In genomic region chr6:12060780-12061619, GRCh38 we compare ENCODE assay signal across 8 cellular contexts. TPM values are rescaled to one million over a fixed set of nuclear protein-coding genes. Genes with fewer than 3 reads are reported as not detected.
A peak's percentile ranks its signal among the peaks of the same experiment; 100 is the strongest.
DNase-seq lines count a peak whose midpoint lies in the region; ATAC-seq, FAIRE-seq and TF ChIP-seq lines count a peak whose summit lies in the region.

No MANE protein-coding gene starts in this region.

- no peak for TF ChIP-seq CTCF in HepG2 (CRISPR knock-in tag; IDR thresholded peaks at IDR 0.05)

- no peaks in the 10 kb centered on the region for H3K27me3 Mint-ChIP-seq in central memory CD8-positive, alpha-beta T cell

- H3K4me3 Mint-ChIP-seq in central memory CD8-positive, alpha-beta T cell, result peak overlapping the region; percentile 63

- no peaks in the 10 kb centered on the region for H3K9me3 Mint-ChIP-seq in central memory CD8-positive, alpha-beta T cell

- H3K27me3 ChIP-seq in BLaER1 treated with 17β-estradiol and CSF1 and Interleukin-3, amounts not matched to agents 10 nM and 100 nM, result no peaks in the 10 kb centered on the region
- no peaks in the 10 kb centered on the region for H3K27me3 ChIP-seq in HepG2 (ENCODE audit: control insufficient read depth in 1 of 2, insufficient read depth in 2 of 2, low read length in 2 of 2)

- TF ChIP-seq POLR2A in HepG2 (IDR thresholded peaks at IDR 0.05; ENCODE audit: insufficient read depth in 1 of 2, low read depth in 2 of 2, low read length in 2 of 2), result no peak

- no peaks in the 10 kb centered on the region for H3K79me2 ChIP-seq in HepG2 (ENCODE audit: insufficient read depth, low read length)

- ATAC-seq in GM21447 (IDR thresholded peaks at IDR 0.05; ENCODE audit: unreplicated experiment), result peak; percentile 72
- peak; percentile 93 for ATAC-seq in central memory CD8-positive, alpha-beta T cell (replicated peaks; ENCODE audit: extremely low read depth, poor library complexity, severe bottlenecking)
- ATAC-seq in HepG2, result no peak

- in situ Hi-C loops in HepG2 (cut with HindIII; ENCODE audit: extremely low pct_ligation_motif_present, low pct_unique_long_range_greater_than_20kb), result no loop called here

- H3K36me3 ChIP-seq in BLaER1 treated with 17β-estradiol and CSF1 and Interleukin-3, amounts not matched to agents 10 nM and 100 nM, result peaks cover 0 to 20% (median 0%) of the 10 kb centered on the region in 11 experiments; a peak in 4 of 22 replicates
- no peaks in the 10 kb centered on the region for H3K36me3 ChIP-seq in HepG2 (replicated peaks in 1 of 2; ENCODE audit: control insufficient read depth in 1 of 2, insufficient read depth in 2 of 2, low read length in 2 of 2)

- H2AFZ ChIP-seq in HepG2 (ENCODE audit: low read length), result no peak overlapping the region

- intact Hi-C loops in HepG2 (cut with micrococcal nuclease; ENCODE audit: unreplicated experiment), result no loop called here

- H3K4me2 ChIP-seq in BLaER1 treated with 17β-estradiol and CSF1 and Interleukin-3, amounts not matched to agents 10 nM and 100 nM, result peak overlapping the region in 7 of 11 experiments; percentile 29 to 66 (median 43); a peak in 12 of 22 replicates
- H3K4me2 ChIP-seq in HepG2 (ENCODE audit: low read depth, low read length), result no peak overlapping the region

- H3K4me1 Mint-ChIP-seq in central memory CD8-positive, alpha-beta T cell, result peaks cover 51% of the 10 kb centered on the region

- TF ChIP-seq EP300 in HepG2 (IDR thresholded peaks at IDR 0.05; ENCODE audit: low read depth in 2 of 2, low read length in 2 of 2) (no peak), HepG2 (CRISPR knock-in tag; IDR thresholded peaks at IDR 0.05; ENCODE audit: borderline replicate concordance) (no peak)

- peaks cover 0 to 17% (median 4%) of the 10 kb centered on the region in 11 experiments; a peak in 5 of 22 replicates for H4K20me1 ChIP-seq in BLaER1 treated with 17β-estradiol and CSF1 and Interleukin-3, amounts not matched to agents 10 nM and 100 nM
- peaks cover 2% of the 10 kb centered on the region; the same call in 1 of the 2 replicates for H4K20me1 ChIP-seq in HepG2 (ENCODE audit: insufficient read depth, low read length)

- H3K4me1 ChIP-seq in BLaER1 treated with 17β-estradiol and CSF1 and Interleukin-3, amounts not matched to agents 10 nM and 100 nM, result peaks cover 0 to 52% (median 8%) of the 10 kb centered on the region in 10 experiments; a peak in 13 of 20 replicates
- H3K4me1 ChIP-seq in HepG2 (ENCODE audit: insufficient read depth, low read length), result no peaks in the 10 kb centered on the region

- peaks cover 0 to 7% (median 0%) of the 10 kb centered on the region in 11 experiments; a peak in 2 of 22 replicates for H3K9me3 ChIP-seq in BLaER1 treated with 17β-estradiol and CSF1 and Interleukin-3, amounts not matched to agents 10 nM and 100 nM (replicated peaks in 1 of 11)
- no peaks in the 10 kb centered on the region for H3K9me3 ChIP-seq in HepG2 (ENCODE audit: low read length)

- 98% methylated on average over 15 of the region's 15 CpGs for WGBS in HepG2 (ENCODE audit: low lambda C conversion rate)

- H3K36me3 Mint-ChIP-seq in central memory CD8-positive, alpha-beta T cell (ENCODE audit: insufficient read depth), result peaks cover 8% of the 10 kb centered on the region

- BruUV-seq in HepG2 (replicated peaks; lab: Mats Ljungman, UMichigan), result no TSS peak

- FAIRE-seq in HepG2 (lab: Jason Lieb, UNC), result no peak

- peak; percentile 95 to 97 for DNase-seq in Kasumi-1 (lab: John Stamatoyannopoulos, UW)
- peak; percentile 68 for DNase-seq in activated CD4-positive, CD25-positive, alpha-beta regulatory T cell treated with anti-CD3 and anti-CD28 coated beads, Interleukin-2, amount 50 U/mL, for 72 hours
- peak; percentile 51 to 66 for DNase-seq in central memory CD8-positive, alpha-beta T cell (ENCODE audit: low spot score in 2 of 2)
- DNase-seq in HepG2 (ENCODE audit: low spot score), result no peak
- DNase-seq in stimulated activated CD8-positive, alpha-beta memory T cell treated with anti-CD3 and anti-CD28 coated beads, Interleukin-12 subunit alpha, Interleukin-12 subunit beta, amount 100 ng/mL, for 24 hours (ENCODE audit: extremely low read depth), result peak; percentile 25
- no peak for DNase-seq in NCI-H345 treated with DMSO at 0.1 percent for 48 hours (lab: John Stamatoyannopoulos, UW; ENCODE audit: unreplicated experiment)

- peak overlapping the region; percentile 83 for H3K27ac Mint-ChIP-seq in central memory CD8-positive, alpha-beta T cell (ENCODE audit: low read depth)

- no peak overlapping the region for H3K9ac ChIP-seq in BLaER1 treated with 17β-estradiol and CSF1 and Interleukin-3, amounts not matched to agents 10 nM and 100 nM
- H3K9ac ChIP-seq in HepG2 (ENCODE audit: insufficient read depth, low read depth, low read length), result no peak overlapping the region

- no peak for TF ChIP-seq RAD21 in HepG2 (CRISPR knock-in tag; IDR thresholded peaks at IDR 0.05)

- POLR2A ChIA-PET in HepG2 (lab: Yijun Ruan, JAX), result no interaction called here

- CTCF ChIA-PET in HepG2 (lab: Yijun Ruan, JAX; ENCODE audit: low intra/inter-chr PET ratio, low total read pairs), result no interaction called here

- peak overlapping the region in 2 of 11 experiments; percentile 13 to 23; a peak in 1 of 22 replicates for H3K27ac ChIP-seq in BLaER1 treated with 17β-estradiol and CSF1 and Interleukin-3, amounts not matched to agents 10 nM and 100 nM
- no peak overlapping the region for H3K27ac ChIP-seq in HepG2 (ENCODE audit: extremely low read length, insufficient read depth, low read length)

- no peak overlapping the region for H3K4me3 ChIP-seq in BLaER1 treated with 17β-estradiol and CSF1 and Interleukin-3, amounts not matched to agents 10 nM and 100 nM
- no peak overlapping the region for H3K4me3 ChIP-seq in HepG2 (replicated peaks in 1 of 3; ENCODE audit: insufficient read depth in 1 of 3, low read depth in 2 of 3, low read length in 3 of 3)

TF ChIP-seq in HepG2, 621 proteins besides CTCF, POLR2A, EP300 and RAD21:
- TF ChIP-seq FOXM1 (CRISPR knock-in tag; IDR thresholded peaks at IDR 0.05), result no peak
- TF ChIP-seq ZNF740 (CRISPR knock-in tag; IDR thresholded peaks at IDR 0.05), result no peak
- no peak for TF ChIP-seq IRF2 (CRISPR knock-in tag; IDR thresholded peaks at IDR 0.05)
- TF ChIP-seq KDM1A (CRISPR knock-in tag; IDR thresholded peaks at IDR 0.05), result no peak
- TF ChIP-seq RBM22 (optimal IDR thresholded peaks at IDR 0.05; ENCODE audit: low read length), result peak; percentile 20

RNA-seq across cellular contexts. Expression of gene HIVEP1, which starts 48.9 kb away (rescaled TPM):
- 7.4 and 11.1 TPM in 2 replicates for total RNA-seq in HepG2 (2016; rRNA removed; fragmentation: Illumina TruSeq; extraction: Trizol)
- total RNA-seq in HepG2 (2016; cell fraction: cytosol; rRNA removed; fragmentation: Illumina TruSeq; extraction: Trizol; ENCODE audit: low read depth), result 1.6 and 2.1 TPM in 2 replicates
- total RNA-seq in HepG2 (2016; cell fraction: insoluble cytoplasmic fraction; rRNA removed; fragmentation: Illumina TruSeq; extraction: Trizol), result 7.9 and 9.1 TPM in 2 replicates
- total RNA-seq in HepG2 (2016; cell fraction: membrane; rRNA removed; fragmentation: Illumina TruSeq; extraction: Trizol), result 4.1 and 4.8 TPM in 2 replicates
- total RNA-seq in HepG2 (2016; cell fraction: nucleus; rRNA removed; fragmentation: Illumina TruSeq; extraction: Trizol), result 20.1 and 25.7 TPM in 2 replicates
- polyA plus RNA-seq in HepG2 (2011; rRNA removed), result 9.9 and 10.9 TPM in 2 replicates
- polyA plus RNA-seq in HepG2 (2011; cell fraction: cytosol; rRNA removed), result 8.4 and 8.9 TPM in 2 replicates
- 15.8 and 16.8 TPM in 2 replicates for polyA plus RNA-seq in HepG2 (2011; cell fraction: nucleus; rRNA removed)
- polyA plus RNA-seq in HepG2 (2012), result 7.8 and 9.0 TPM in 2 replicates
- 0.77 and 1.1 TPM in 2 replicates for polyA plus RNA-seq in HepG2 (2016; cell fraction: cytosol; fragmentation: Illumina TruSeq; extraction: Trizol; ENCODE audit: low read depth)
- polyA plus RNA-seq in HepG2 (2016; cell fraction: insoluble cytoplasmic fraction; fragmentation: Illumina TruSeq; extraction: Trizol; ENCODE audit: low read depth), result 6.8 and 7.6 TPM in 2 replicates
- polyA plus RNA-seq in HepG2 (2016; cell fraction: membrane; fragmentation: Illumina TruSeq; extraction: Trizol; ENCODE audit: low read depth), result 1.6 and 1.7 TPM in 2 replicates
- polyA plus RNA-seq in HepG2 (2016; cell fraction: nucleus; fragmentation: Illumina TruSeq; extraction: Trizol; ENCODE audit: insufficient read depth, low read depth), result 13.9 and 14.0 TPM in 2 replicates
- polyA minus RNA-seq in HepG2 (2011; rRNA and poly(A)+ RNA removed; ENCODE audit: low replicate concordance), result 28.2 and 31.3 TPM in 2 replicates
- polyA minus RNA-seq in HepG2 (2011; cell fraction: cytosol; rRNA and poly(A)+ RNA removed), result 11.1 and 13.6 TPM in 2 replicates
- polyA minus RNA-seq in HepG2 (2011; cell fraction: nucleus; rRNA and poly(A)+ RNA removed), result 69.6 and 70.4 TPM in 2 replicates

Comparison
In these comparisons a context has a peak if more than half of its experiments do, and no peak if none do; other contexts are left out.
1. DNase-seq: peak in Kasumi-1 (2 of 2), activated CD4-positive, CD25-positive, alpha-beta regulatory T cell treated with anti-CD3 and anti-CD28 coated beads, Interleukin-2, amount 50 U/mL, for 72 hours (single experiment), central memory CD8-positive, alpha-beta T cell (2 of 2) and stimulated activated CD8-positive, alpha-beta memory T cell treated with anti-CD3 and anti-CD28 coated beads, Interleukin-12 subunit alpha, Interleukin-12 subunit beta, amount 100 ng/mL, for 24 hours (single experiment); none in HepG2 (single experiment) and NCI-H345 treated with DMSO at 0.1 percent for 48 hours (single experiment).